In the genomic region with DNA sequence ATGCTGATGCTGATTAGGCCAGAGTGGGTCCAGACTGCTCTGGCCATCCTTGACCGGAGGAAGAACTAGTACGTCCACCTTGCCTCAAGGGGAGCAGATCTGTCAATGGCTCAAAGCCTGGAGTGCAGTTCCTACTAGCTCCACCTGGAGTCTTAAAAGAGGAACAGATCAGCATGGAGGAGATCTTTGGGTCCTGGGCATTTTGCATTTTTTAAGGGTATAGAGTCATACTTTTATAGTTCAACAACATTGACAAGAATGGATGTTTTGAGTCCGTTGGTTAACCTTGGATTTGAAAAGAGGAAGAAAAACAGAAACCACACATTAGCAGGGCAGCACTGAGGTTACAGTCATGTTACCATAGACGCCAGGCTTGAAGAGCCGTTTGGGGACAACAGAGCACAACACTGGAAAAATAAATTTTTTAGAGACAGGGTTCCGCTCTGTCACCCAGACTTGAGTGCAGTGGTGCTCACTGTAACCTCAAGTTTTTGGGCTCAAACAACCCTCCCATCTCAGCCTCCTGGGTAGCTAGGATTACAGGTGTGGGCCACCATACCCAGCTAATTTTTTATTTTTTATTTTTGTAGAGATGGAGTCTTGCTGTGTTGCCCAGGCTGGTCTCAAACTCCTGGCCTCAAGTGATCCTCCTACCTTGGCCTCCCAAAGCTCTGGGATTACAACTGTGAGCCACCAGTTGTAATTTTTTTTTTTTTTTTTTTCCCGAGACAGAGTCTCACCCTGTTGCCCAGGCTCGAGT, we compare ENCODE assay signal across 8 cellular contexts.
DNase-seq lines count a peak whose midpoint lies in the region; ATAC-seq and TF ChIP-seq lines count a peak whose summit lies in the region.

No MANE protein-coding gene starts in this region.

- no peaks in the 10 kb centered on the region for H3K36me3 Mint-ChIP-seq in nephron progenitor cell (ENCODE audit: low read depth)

- no peak overlapping the region for H3K4me3 Mint-ChIP-seq in nephron progenitor cell

- no peak overlapping the region for H3K27ac Mint-ChIP-seq in nephron progenitor cell

- H3K9me3 Mint-ChIP-seq in nephron progenitor cell, result no peaks in the 10 kb centered on the region

- ATAC-seq in GM21360 (IDR thresholded peaks at IDR 0.05; ENCODE audit: unreplicated experiment) (peak; percentile 45), HG03457 (IDR thresholded peaks at IDR 0.05; ENCODE audit: unreplicated experiment) (peak; percentile 39)

- no peak overlapping the region for H3K27ac ChIP-seq in WERI-Rb-1

- no peaks in the 10 kb centered on the region for H3K9me3 ChIP-seq in WERI-Rb-1 (ENCODE audit: severe bottlenecking)

- DNase-seq in ELR (ENCODE audit: low read depth) (peak; percentile 53), WERI-Rb-1 (peak; percentile 19), nephron progenitor cell (no peak), NK-92 (lab: John Stamatoyannopoulos, UW; ENCODE audit: unreplicated experiment) (no peak), NCI-H187 (lab: John Stamatoyannopoulos, UW) (no peak), NCI-H345 (lab: John Stamatoyannopoulos, UW) (no peak)

- no peaks in the 10 kb centered on the region for H3K27me3 ChIP-seq in WERI-Rb-1 (ENCODE audit: insufficient read depth, low read depth, severe bottlenecking)

- H3K27me3 Mint-ChIP-seq in nephron progenitor cell (ENCODE audit: low read depth, poor library complexity), result peaks cover 14% of the 10 kb centered on the region

- no peak overlapping the region for H3K4me3 ChIP-seq in WERI-Rb-1 (ENCODE audit: low read depth, low read length)

- TF ChIP-seq CTCF in WERI-Rb-1 (IDR thresholded peaks at IDR 0.05; ENCODE audit: low read depth, low read length) (peak; percentile 41), nephron progenitor cell (IDR thresholded peaks at IDR 0.05) (peak; percentile 13)

- H3K36me3 ChIP-seq in WERI-Rb-1, result no peaks in the 10 kb centered on the region

- no peaks in the 10 kb centered on the region for H3K4me1 Mint-ChIP-seq in nephron progenitor cell

Comparison
In these comparisons a context has a peak if more than half of its experiments do, and no peak if none do; other contexts are left out.
1. DNase-seq: peak in ELR (single experiment) and WERI-Rb-1 (single experiment); none in nephron progenitor cell (single experiment), NK-92 (single experiment), NCI-H187 (0 of 2) and NCI-H345 (single experiment).